In genomic region chr3:105868745-105869530, GRCh38 we compare ENCODE assay signal across 8 cellular contexts. TPM values are rescaled to one million over a fixed set of nuclear protein-coding genes. Genes with fewer than 3 reads are reported as not detected.
DNase-seq lines count a peak whose midpoint lies in the region; ATAC-seq, FAIRE-seq and TF ChIP-seq lines count a peak whose summit lies in the region.

TSS of gene CBLB (minus strand) at chr3:105869012. CDS start at chr3:105867577, 1,435 bp downstream.

- ATAC-seq in GM18907 (IDR thresholded peaks at IDR 0.05; ENCODE audit: unreplicated experiment) = peak; percentile 87
- peak; percentile 87 for ATAC-seq in HG03159 (IDR thresholded peaks at IDR 0.05; ENCODE audit: unreplicated experiment)

- in situ Hi-C loops in ACHN (cut with HindIII; ENCODE audit: low pct_ligation_motif_present, low pct_unique_long_range_greater_than_20kb, low sequenced_read_pairs) = no loop called here

- H3K9me3 ChIP-seq in iPS-20b (ENCODE audit: insufficient read depth, low read depth, low read length) = no peaks in the 10 kb centered on the region

- peaks cover 12% of the 10 kb centered on the region for H3K4me1 ChIP-seq in iPS-20b (ENCODE audit: insufficient read depth, low read length)

- H3K27ac ChIP-seq in iPS-20b (ENCODE audit: low read length) = peak within 1 kb of the TSS; percentile 92
- H3K27ac ChIP-seq in skin epidermis = peak within 1 kb of the TSS; percentile 79 to 99 (median 96)

- H3K4me3 ChIP-seq in WI38 (ENCODE audit: low read depth, low read length) = peak within 1 kb of the TSS; percentile 88
- H3K4me3 ChIP-seq in bronchial epithelial cell (ENCODE audit: low read depth, low read length) = peak within 1 kb of the TSS; percentile 93
- peak within 1 kb of the TSS; percentile 88 for H3K4me3 ChIP-seq in iPS-20b (ENCODE audit: low read length)
- peak within 1 kb of the TSS; percentile 71 to 96 (median 90) for H3K4me3 ChIP-seq in skin epidermis

- TF ChIP-seq CTCF in WI38 (IDR thresholded peaks at IDR 0.05; ENCODE audit: low read depth, low read length) (no peak), bronchial epithelial cell (IDR thresholded peaks at IDR 0.05; ENCODE audit: insufficient read depth, low read length, severe bottlenecking) (no peak)

- H3K36me3 ChIP-seq in bronchial epithelial cell (ENCODE audit: control insufficient read depth, insufficient read depth, low read length) (no peaks in the 10 kb centered on the region), iPS-20b (ENCODE audit: insufficient read depth, low read depth, low read length) (peaks cover 23% of the 10 kb centered on the region; the same call in 1 of the 2 replicates)

- DNase-seq in ACHN (peak; percentile 92), NCI-H2227 treated with DMSO at 0.1 percent for 48 hours (lab: John Stamatoyannopoulos, UW) (peak; percentile 92), bronchial epithelial cell (ENCODE audit: low read depth) (peak; percentile 96)

- peak within 1 kb of the TSS; percentile 84 for H3K9ac ChIP-seq in iPS-20b (ENCODE audit: low read depth, low read length)

- no peak for FAIRE-seq in bronchial epithelial cell (lab: Jason Lieb, UNC)

- H3K27me3 ChIP-seq in bronchial epithelial cell (ENCODE audit: control insufficient read depth, insufficient read depth, low read length) = no peaks in the 10 kb centered on the region
- no peaks in the 10 kb centered on the region for H3K27me3 ChIP-seq in iPS-20b (ENCODE audit: insufficient read depth, low read length)

RNA-seq across cellular contexts. Expression of gene CBLB, which starts in this region (rescaled TPM):
- total RNA-seq in bronchial epithelial cell = 30.0 and 34.4 TPM in 2 replicates

Comparison
In these comparisons a context has a peak if more than half of its experiments do, and no peak if none do; other contexts are left out.
1. Peak in every context shown above with its lines: DNase-seq, ATAC-seq, H3K4me3 ChIP-seq and H3K27ac ChIP-seq.